In genomic region chr7:100089458-100090201, GRCh38 we compare ENCODE assay signal across 1 cellular context.
TF ChIP-seq lines count a peak whose summit lies in the region.

No MANE protein-coding gene starts in this region.

TF ChIP-seq in GM23338, 12 proteins besides CTCF, POLR2A, EP300 and RAD21 (continued from another document):
- TF ChIP-seq ETS1 (IDR thresholded peaks at IDR 0.05), result no peak
- TF ChIP-seq EZH2phosphoT487 (IDR thresholded peaks at IDR 0.05; ENCODE audit: unreplicated experiment), result no peak
- no peak for TF ChIP-seq ZNF331 (CRISPR knock-in tag; IDR thresholded peaks at IDR 0.05; ENCODE audit: low read depth)
- no peak for TF ChIP-seq ZNF114 (CRISPR knock-in tag; IDR thresholded peaks at IDR 0.05)
- no peak for TF ChIP-seq CREB1 (CRISPR knock-in tag; IDR thresholded peaks at IDR 0.05; ENCODE audit: low read depth)
